8 cellular contexts compared by ENCODE assay signal in genomic region chr12:132711169-132711843, GRCh38. TPM values are rescaled to one million over a fixed set of nuclear protein-coding genes. Genes with fewer than 3 reads are reported as not detected.
DNase-seq lines count a peak whose midpoint lies in the region; ATAC-seq and TF ChIP-seq lines count a peak whose summit lies in the region.

No MANE protein-coding gene starts in this region.

- H3K9me3 Mint-ChIP-seq in activated CD8-positive, alpha-beta T cell treated with anti-CD3 and anti-CD28 coated beads for 36 hours = peaks cover 10% of the 10 kb centered on the region

- peak; percentile 35 for DNase-seq in activated CD8-positive, alpha-beta T cell treated with anti-CD3 and anti-CD28 coated beads for 36 hours
- DNase-seq in foreskin fibroblast (peak in 1 of 2 donors; percentile 55), prostate gland (ENCODE audit: low spot score) (no peak), cortex of kidney (lab: John Stamatoyannopoulos, UW) (no peak)

- no peaks in the 10 kb centered on the region for H3K36me3 ChIP-seq in ACC112 (ENCODE audit: insufficient read depth, low read length)
- peaks cover 0 to 8% of the 10 kb centered on the region in 2 donors for H3K36me3 ChIP-seq in prostate gland

- H3K27ac ChIP-seq in ACC112 (ENCODE audit: low read depth, low read length) = no peak overlapping the region
- peak overlapping the region in 1 of 2 donors; percentile 84 for H3K27ac ChIP-seq in prostate gland

- WGBS in prostate gland = 10% methylated on average over 51 of the region's 51 CpGs

- H3K9me3 ChIP-seq in prostate gland = no peaks in the 10 kb centered on the region

- H3K4me1 ChIP-seq in ACC112 (ENCODE audit: control insufficient read depth, insufficient read depth, low read length, unreplicated experiment) (no peaks in the 10 kb centered on the region), prostate gland (replicated peaks) (peaks cover 4% of the 10 kb centered on the region)

- H3K4me1 Mint-ChIP-seq in activated CD8-positive, alpha-beta T cell treated with anti-CD3 and anti-CD28 coated beads for 36 hours (ENCODE audit: low read depth) = peaks cover 20% of the 10 kb centered on the region

- ATAC-seq in GM19023 (IDR thresholded peaks at IDR 0.05; ENCODE audit: unreplicated experiment) (peak; percentile 12), HG03439 (IDR thresholded peaks at IDR 0.05; ENCODE audit: unreplicated experiment) (peak; percentile 11), HG03039 (IDR thresholded peaks at IDR 0.05; ENCODE audit: unreplicated experiment) (no peak)
- peak; percentile 17 for ATAC-seq in activated CD8-positive, alpha-beta T cell treated with anti-CD3 and anti-CD28 coated beads for 36 hours

- POLR2A ChIA-PET in activated CD8-positive, alpha-beta T cell treated with anti-CD3 and anti-CD28 coated beads for 36 hours (lab: Charles Lee) = interaction anchor here (0.7 to 3.0 kb wide), 7 partner anchors 7 to 123 kb away, joined by 3 to 13 read pairs (median 4); partner anchors contain the start of genes ANKLE2, GOLGA3 and POLE

- peaks cover 29% of the 10 kb centered on the region for H3K36me3 Mint-ChIP-seq in activated CD8-positive, alpha-beta T cell treated with anti-CD3 and anti-CD28 coated beads for 36 hours (ENCODE audit: low read depth)

- H3K27ac Mint-ChIP-seq in activated CD8-positive, alpha-beta T cell treated with anti-CD3 and anti-CD28 coated beads for 36 hours = peak overlapping the region; percentile 75

- H3K79me2 ChIP-seq in ACC112 (ENCODE audit: control insufficient read depth, insufficient read depth, low read length, unreplicated experiment) = peaks cover 42% of the 10 kb centered on the region

- no peaks in the 10 kb centered on the region for H3K27me3 Mint-ChIP-seq in activated CD8-positive, alpha-beta T cell treated with anti-CD3 and anti-CD28 coated beads for 36 hours

- H2AFZ ChIP-seq in ACC112 (ENCODE audit: low read length, unreplicated experiment) = peak overlapping the region; percentile 65

- H3K4me3 ChIP-seq in ACC112 (ENCODE audit: low read depth, low read length) = peak overlapping the region; percentile 99
- peak overlapping the region; percentile 68 to 95 for H3K4me3 ChIP-seq in foreskin fibroblast (ENCODE audit: low read depth in 1 of 2, low read length in 2 of 2)
- H3K4me3 ChIP-seq in prostate gland = peak overlapping the region; percentile 70 to 88

- peak overlapping the region; percentile 82 for H3K4me3 Mint-ChIP-seq in activated CD8-positive, alpha-beta T cell treated with anti-CD3 and anti-CD28 coated beads for 36 hours

- TF ChIP-seq POLR2A in prostate gland (IDR thresholded peaks at IDR 0.05) = no peak

- H3K27me3 ChIP-seq in ACC112 (ENCODE audit: insufficient read depth, low read length) (no peaks in the 10 kb centered on the region), prostate gland (replicated peaks; ENCODE audit: insufficient read depth) (no peaks in the 10 kb centered on the region)

- intact Hi-C loops in activated CD8-positive, alpha-beta T cell treated with anti-CD3 and anti-CD28 coated beads for 36 hours (cut with micrococcal nuclease) = loop anchor here (2.0 kb wide), 1 partner anchor 25 kb away; the partner anchor contains the start of genes POLE and PXMP2
- intact Hi-C loops in prostate gland (cut with DNase I) = no loop called here

- TF ChIP-seq CTCF in activated CD8-positive, alpha-beta T cell treated with anti-CD3 and anti-CD28 coated beads for 36 hours (IDR thresholded peaks at IDR 0.05) = no peak
- TF ChIP-seq CTCF in foreskin fibroblast (IDR thresholded peaks at IDR 0.05; ENCODE audit: low read depth, low read length) (no peak), prostate gland (IDR thresholded peaks at IDR 0.05) (no peak)

- CTCF ChIA-PET in activated CD8-positive, alpha-beta T cell treated with anti-CD3 and anti-CD28 coated beads for 36 hours (lab: Charles Lee) = interaction anchor here (0.6 kb wide), 1 partner anchor 193 kb away, joined by 4 read pairs; no protein-coding TSS in a partner anchor

RNA-seq across cellular contexts. Expression of gene PGAM5, which starts 0.7 kb away (rescaled TPM):
- 10 to 100 TPM; 69.6 to 73.2 TPM for total RNA-seq in activated CD8-positive, alpha-beta T cell treated with anti-CD3 and anti-CD28 coated beads for 36 hours
- 10 to 100 TPM; 37.4 to 41.4 TPM for total RNA-seq in prostate gland

RNA-seq across cellular contexts. Expression of gene PXMP2, which starts 23.9 kb away (rescaled TPM):
- total RNA-seq in activated CD8-positive, alpha-beta T cell treated with anti-CD3 and anti-CD28 coated beads for 36 hours = 10 to 100 TPM; 14.3 TPM
- total RNA-seq in prostate gland = 100 to 1,000 TPM in 1 of 2 donors, 10 to 100 TPM in 1; 25.7 to 107 TPM

RNA-seq across cellular contexts. Expression of gene POLE, which starts 24.2 kb away (rescaled TPM):
- 100 to 1,000 TPM; 115 to 121 TPM for total RNA-seq in activated CD8-positive, alpha-beta T cell treated with anti-CD3 and anti-CD28 coated beads for 36 hours
- total RNA-seq in prostate gland = 10 to 100 TPM; 41.8 to 65.4 TPM

RNA-seq across cellular contexts. Expression of gene ANKLE2, which starts 50.3 kb away (rescaled TPM):
- 100 to 1,000 TPM; 103 to 108 TPM for total RNA-seq in activated CD8-positive, alpha-beta T cell treated with anti-CD3 and anti-CD28 coated beads for 36 hours
- 10 to 100 TPM; 31.1 to 82.4 TPM for total RNA-seq in prostate gland
